ENCODE assay signal across 13 cellular contexts in the genomic region with DNA sequence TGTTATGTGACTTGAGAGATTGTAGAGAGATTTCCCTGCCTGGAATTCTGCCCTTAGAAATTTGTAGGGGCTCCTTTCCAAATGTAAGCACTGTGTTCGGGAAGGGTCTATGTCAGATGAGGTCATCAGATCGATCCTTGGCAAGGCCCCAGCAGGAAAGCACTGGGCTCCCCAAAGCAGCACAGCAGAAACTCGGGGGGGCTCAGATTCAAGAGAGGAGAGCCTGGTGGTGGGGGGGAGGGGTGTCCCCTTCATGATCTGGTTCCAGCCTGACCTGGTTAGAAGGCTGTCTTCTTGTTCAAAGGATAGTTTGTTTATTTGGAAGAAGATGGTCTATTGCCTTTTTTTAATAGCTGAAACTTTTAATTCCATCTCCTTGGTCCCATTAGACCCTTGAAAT.
"Had no signal": no experiment of that assay in that cellular context is flagged by ENCODE, and none has a peak within 500 bp of the region (broad histone marks: within the 10 kb centered on the region; RNA-seq: fewer than 3 reads in every experiment).

No MANE protein-coding gene starts in this region.

- H3K4me1 ChIP-seq: parathyroid adenoma, vagina had no signal

- H3K36me3 ChIP-seq: transverse colon, vagina had no signal

- H3K4me3 ChIP-seq: transverse colon, vagina had no signal

- ATAC-seq: activated CD4-positive, CD25-positive, alpha-beta regulatory T cell treated with anti-CD3 and anti-CD28 coated beads, Interleukin-2, amount 50 U/mL, for 24 hours; effector memory CD8-positive, alpha-beta T cell had no signal

- H3K9me3 ChIP-seq: transverse colon, vagina had no signal

- DNase-seq: activated CD4-positive, alpha-beta T cell treated with anti-CD3 and anti-CD28 coated beads, Interleukin-2, amount 50 U/mL, for 1 hour; activated naive CD4-positive, alpha-beta T cell; activated naive CD8-positive, alpha-beta T cell treated with anti-CD3 and anti-CD28 coated beads, Interleukin-2, amount 10 ng/mL, durations not matched to agents 7 days and 5 days; cerebellar nuclear complex; effector memory CD8-positive, alpha-beta T cell; foreskin melanocyte; immature natural killer cell; stimulated activated CD4-positive, alpha-beta T cell treated with anti-CD3 and anti-CD28 coated beads, Interleukin-4, amount 100 ng/mL, for 24 hours; stimulated activated naive CD4-positive, alpha-beta T cell; transverse colon had no signal

- H3K27me3 ChIP-seq: transverse colon, vagina had no signal

- H3K27ac ChIP-seq: parathyroid adenoma, vagina had no signal
